Comparison of ENCODE assay signal across 8 cellular contexts in the genomic region with DNA sequence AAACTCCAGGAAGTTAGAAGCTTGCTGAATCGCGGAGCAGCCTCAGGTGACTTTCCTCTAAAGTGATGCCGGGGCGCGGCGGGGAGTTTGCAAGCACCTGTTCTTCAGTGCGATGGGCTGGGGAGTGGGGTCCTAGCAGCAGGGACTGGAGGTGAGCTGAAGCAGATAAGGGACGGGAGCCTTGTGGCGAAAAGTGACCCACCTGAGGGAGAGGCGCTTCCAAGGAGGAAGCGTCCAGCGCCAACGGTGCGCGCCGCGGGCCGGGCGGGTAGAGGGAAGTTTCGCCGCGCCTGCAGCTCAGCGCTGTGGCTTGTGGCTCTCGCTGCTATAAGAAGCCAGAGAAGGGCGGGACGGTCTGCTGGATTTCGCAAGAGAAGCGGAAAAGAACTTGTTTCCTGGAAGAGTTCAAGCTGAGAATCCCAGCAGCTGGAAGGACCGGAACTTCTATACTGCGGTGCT. TPM values are rescaled to one million over a fixed set of nuclear protein-coding genes. Genes with fewer than 3 reads are reported as not detected.
A peak's percentile ranks its signal among the peaks of the same experiment; 100 is the strongest.
DNase-seq lines count a peak whose midpoint lies in the region; ATAC-seq and TF ChIP-seq lines count a peak whose summit lies in the region.

A gene (minus strand): TSS at position 305 of the 459 bp plus-strand sequence. CDS start 22,625 bp downstream, outside the sequence.

- H3K9me3 Mint-ChIP-seq in CD4-positive, alpha-beta memory T cell, result no peaks in the 10 kb centered on the region
- H3K9me3 Mint-ChIP-seq in endothelial cell (ENCODE audit: unreplicated experiment) (no peaks in the 10 kb centered on the region), memory B cell (no peaks in the 10 kb centered on the region)

- CTCF ChIA-PET in CD4-positive, alpha-beta memory T cell (lab: Charles Lee; ENCODE audit: partially characterized antibody), result interaction anchor here (1.1 kb wide), 1 partner anchor 9 kb away, joined by 3 read pairs; no protein-coding TSS in a partner anchor

- no peak for ATAC-seq in memory B cell (ENCODE audit: low read depth)
- no peak for ATAC-seq in thoracic aorta (ENCODE audit: insufficient number of reproducible peaks, low FRiP score, low read depth)
- no peak for ATAC-seq in GM21423 (IDR thresholded peaks at IDR 0.05; ENCODE audit: unreplicated experiment)
- ATAC-seq in GM18519 (IDR thresholded peaks at IDR 0.05; ENCODE audit: low FRiP score, unreplicated experiment), result no peak
- no peak for ATAC-seq in GM18517 (IDR thresholded peaks at IDR 0.05; ENCODE audit: unreplicated experiment)

- H3K27ac ChIP-seq in CD4-positive, alpha-beta memory T cell (ENCODE audit: low read depth, low read length), result no peak within 1 kb of the TSS
- no peak within 1 kb of the TSS for H3K27ac ChIP-seq in thoracic aorta

- TF ChIP-seq CTCF in endothelial cell (IDR thresholded peaks at IDR 0.05; ENCODE audit: unreplicated experiment) (no peak), thoracic aorta (IDR thresholded peaks at IDR 0.05) (no peak)

- intact Hi-C loops in CD4-positive, alpha-beta memory T cell (cut with micrococcal nuclease), result no loop called here

- H3K36me3 Mint-ChIP-seq in CD4-positive, alpha-beta memory T cell, result no peaks in the 10 kb centered on the region
- H3K36me3 Mint-ChIP-seq in endothelial cell (ENCODE audit: low read depth, unreplicated experiment) (no peaks in the 10 kb centered on the region), memory B cell (no peaks in the 10 kb centered on the region)

- no peaks in the 10 kb centered on the region for H3K4me1 ChIP-seq in CD4-positive, alpha-beta memory T cell (ENCODE audit: insufficient read depth, low read length)
- H3K4me1 ChIP-seq in thoracic aorta (ENCODE audit: control insufficient read depth in 1 of 2, low read depth in 2 of 2), result peaks cover 3 to 16% of the 10 kb centered on the region in 2 donors

- no peaks in the 10 kb centered on the region for H3K27me3 ChIP-seq in CD4-positive, alpha-beta memory T cell (ENCODE audit: insufficient read depth, low read length)
- H3K27me3 ChIP-seq in thoracic aorta (replicated peaks; ENCODE audit: insufficient read depth), result no peaks in the 10 kb centered on the region

- H3K4me3 ChIP-seq in CD4-positive, alpha-beta memory T cell (ENCODE audit: low read length in 2 of 2), result no peak within 1 kb of the TSS
- H3K4me3 ChIP-seq in thoracic aorta, result peak within 1 kb of the TSS; percentile 59

- POLR2A ChIA-PET in CD4-positive, alpha-beta memory T cell (lab: Charles Lee; ENCODE audit: partially characterized antibody), result no interaction called here

- peaks cover 0 to 7% (median 1%) of the 10 kb centered on the region in 4 donors for H3K4me1 Mint-ChIP-seq in CD4-positive, alpha-beta memory T cell
- H3K4me1 Mint-ChIP-seq in endothelial cell (ENCODE audit: unreplicated experiment), result peaks cover 4% of the 10 kb centered on the region
- peaks cover 2% of the 10 kb centered on the region for H3K4me1 Mint-ChIP-seq in memory B cell

- no peaks in the 10 kb centered on the region for H3K9me3 ChIP-seq in CD4-positive, alpha-beta memory T cell (ENCODE audit: control insufficient read depth in 1 of 2, low read length in 2 of 2)
- no peaks in the 10 kb centered on the region for H3K9me3 ChIP-seq in thoracic aorta

- peak within 1 kb of the TSS in 6 of 8 donors; percentile 20 to 77 (median 44) for H3K4me3 Mint-ChIP-seq in CD4-positive, alpha-beta memory T cell
- peak within 1 kb of the TSS; percentile 80 for H3K4me3 Mint-ChIP-seq in endothelial cell (ENCODE audit: unreplicated experiment)
- H3K4me3 Mint-ChIP-seq in memory B cell, result peak within 1 kb of the TSS; percentile 35

- no peak for DNase-seq in CD4-positive, alpha-beta memory T cell
- DNase-seq in NCI-H460 (ENCODE audit: extremely low read depth, low read depth) (peak; percentile 52), endothelial cell (ENCODE audit: low spot score) (peak; percentile 70), memory B cell (ENCODE audit: low spot score in 2 of 2) (no peak), thoracic aorta (ENCODE audit: low spot score) (peak; percentile 9)

- peaks cover 16 to 17% of the 10 kb centered on the region in 2 donors for H3K27me3 Mint-ChIP-seq in CD4-positive, alpha-beta memory T cell
- H3K27me3 Mint-ChIP-seq in endothelial cell (ENCODE audit: unreplicated experiment) (no peaks in the 10 kb centered on the region), memory B cell (peaks cover 7% of the 10 kb centered on the region)

- no peaks in the 10 kb centered on the region for H3K36me3 ChIP-seq in CD4-positive, alpha-beta memory T cell (ENCODE audit: insufficient read depth, low read length)
- H3K36me3 ChIP-seq in thoracic aorta, result no peaks in the 10 kb centered on the region

- no peak within 1 kb of the TSS for H3K27ac Mint-ChIP-seq in CD4-positive, alpha-beta memory T cell
- H3K27ac Mint-ChIP-seq in endothelial cell (ENCODE audit: unreplicated experiment) (no peak within 1 kb of the TSS), memory B cell (no peak within 1 kb of the TSS)

RNA-seq across cellular contexts. Expression of the gene that starts here (rescaled TPM):
- total RNA-seq in CD4-positive, alpha-beta memory T cell, result not detected
- polyA plus RNA-seq in CD4-positive, alpha-beta memory T cell, result not detected
- 0.10 and 0.29 TPM in 2 replicates for total RNA-seq in NCI-H460 (2014; rRNA removed; shearing (Covaris generic))
- polyA plus RNA-seq in NCI-H460 (2014; cell fraction: nucleus; rRNA removed), result not detected in 2 replicates
- 0.54 TPM for total RNA-seq in endothelial cell (ENCODE audit: unreplicated experiment)
- 100 to 1,000 TPM; 127 to 286 TPM for total RNA-seq in thoracic aorta

Comparison
In these comparisons a context has a peak if more than half of its experiments do, and no peak if none do; other contexts are left out.
1. RNA of the gene that starts here (total RNA-seq): 127 to 286 TPM in thoracic aorta; 0.54 TPM in endothelial cell (single experiment), 0.10 to 0.29 TPM in NCI-H460 and not detected in CD4-positive, alpha-beta memory T cell; every median in the first group is over 10 times any median in the second.
2. Peak in DNase-seq in NCI-H460; RNA of the gene not detected or under 1 TPM.
3. Peak in DNase-seq in endothelial cell; RNA of the gene not detected or under 1 TPM.
4. Peak in every context shown above with its lines, with median percentiles within 50 percentile points of each other: H3K4me3 Mint-ChIP-seq.